In the genomic region with DNA sequence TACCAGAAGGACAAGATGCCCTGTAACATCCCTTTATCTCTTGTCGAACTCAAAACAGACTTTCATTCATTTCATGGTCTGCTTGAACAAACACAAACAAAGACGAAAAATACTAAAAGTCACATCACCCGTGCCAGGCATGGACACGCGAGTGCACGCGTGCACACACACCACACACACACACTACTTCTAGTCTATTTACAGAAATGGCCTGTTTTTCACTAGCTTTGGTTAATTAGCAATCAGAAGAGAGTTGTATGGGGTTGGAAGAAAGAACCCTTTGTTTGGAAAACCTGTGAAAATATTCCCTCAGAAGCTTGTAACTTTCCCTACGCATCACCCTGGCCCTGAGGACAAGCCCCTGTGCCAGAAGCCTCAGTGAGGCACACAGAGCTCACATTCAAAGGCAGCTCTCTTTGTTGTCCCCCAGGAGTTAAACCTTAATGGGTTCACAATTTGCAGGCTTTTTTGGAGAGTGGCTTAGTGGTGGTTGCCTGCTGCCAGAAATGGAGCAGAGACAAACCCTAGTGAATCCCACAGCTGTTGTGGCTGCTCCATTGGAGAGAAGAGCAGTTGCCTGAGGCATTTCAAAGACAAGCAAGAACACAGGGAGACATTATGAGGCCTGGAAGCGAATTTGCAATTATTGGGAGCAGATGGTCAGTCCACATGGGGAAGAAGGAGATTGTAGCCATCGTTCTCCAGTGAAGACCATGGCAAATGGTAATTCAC, we compare ENCODE assay signal across 12 cellular contexts. TPM values are rescaled to one million over a fixed set of nuclear protein-coding genes. Genes with fewer than 3 reads are reported as not detected.
A peak's percentile ranks its signal among the peaks of the same experiment; 100 is the strongest.
DNase-seq lines count a peak whose midpoint lies in the region; ATAC-seq and TF ChIP-seq lines count a peak whose summit lies in the region.
"Had no signal": no experiment of that assay in that cellular context is flagged by ENCODE, and none has a peak within 500 bp of the region (broad histone marks: within the 10 kb centered on the region; RNA-seq: fewer than 3 reads in every experiment).

No MANE protein-coding gene starts in this region.

- peak overlapping the region; percentile 23 for H3K4me3 ChIP-seq in adipocyte (ENCODE audit: low read length)
- H3K4me3 ChIP-seq: thoracic aorta had no signal

- H3K27me3 ChIP-seq in adipocyte (replicated peaks; ENCODE audit: control insufficient read depth, insufficient read depth, low read length), result no peaks in the 10 kb centered on the region

- H3K9me3 ChIP-seq in adipocyte (ENCODE audit: control insufficient read depth, low read length), result no peaks in the 10 kb centered on the region
- H3K9me3 ChIP-seq: thoracic aorta had no signal

- H3K36me3 ChIP-seq in adipocyte (ENCODE audit: control insufficient read depth, insufficient read depth, low read length, severe bottlenecking), result no peaks in the 10 kb centered on the region
- H3K36me3 ChIP-seq: thoracic aorta had no signal

- intact Hi-C loops in left ventricle myocardium superior (cut with micrococcal nuclease), result loop anchor here (5.0 kb wide), 1 partner anchor 53 kb away; no protein-coding TSS in a partner anchor

- peak; percentile 49 for ATAC-seq in left ventricle myocardium superior
- ATAC-seq in activated CD4-positive, CD25-positive, alpha-beta regulatory T cell treated with anti-CD3 and anti-CD28 coated beads, Interleukin-2, amount 50 U/mL, for 24 hours, result no peak
- ATAC-seq in GM18511 (IDR thresholded peaks at IDR 0.05; ENCODE audit: unreplicated experiment), result no peak
- ATAC-seq: naive thymus-derived CD8-positive, alpha-beta T cell had no signal

- DNase-seq in EH (ENCODE audit: low read depth) (peak; percentile 78), adipocyte (ENCODE audit: low read depth) (no peak), left ventricle myocardium superior (peak; percentile 59), retina (peak; percentile 62), erythroblast (lab: John Stamatoyannopoulos, UW) (no peak)
- DNase-seq in activated CD8-positive, alpha-beta memory T cell treated with anti-CD3 and anti-CD28 coated beads, Interleukin-2, amount 50 U/mL, for 4 hours, result no peak
- DNase-seq: GF-D8; H7; naive thymus-derived CD8-positive, alpha-beta T cell had no signal

- no peak for TF ChIP-seq POLR2A in erythroblast (IDR thresholded peaks at IDR 0.05; ENCODE audit: low read length)

- H3K4me1 ChIP-seq in adipocyte (ENCODE audit: control insufficient read depth, insufficient read depth, low read length), result peaks cover 54% of the 10 kb centered on the region

- peak overlapping the region; percentile 19 for H3K9ac ChIP-seq in adipocyte (ENCODE audit: low read length)

RNA-seq across cellular contexts. Expression of a gene that starts 55.9 kb away (rescaled TPM):
- total RNA-seq in left ventricle myocardium superior, result 41.1 TPM
- total RNA-seq: naive thymus-derived CD8-positive, alpha-beta T cell had no signal

Comparison
In these comparisons a context has a peak if more than half of its experiments do, and no peak if none do; other contexts are left out.
1. DNase-seq: peak in EH (single experiment), left ventricle myocardium superior (single experiment) and retina (single experiment); none in adipocyte (single experiment), activated CD8-positive, alpha-beta memory T cell treated with anti-CD3 and anti-CD28 coated beads, Interleukin-2, amount 50 U/mL, for 4 hours (single experiment) and erythroblast (0 of 2).